ENCODE assay signal across 8 cellular contexts in genomic region chr17:81683208-81683583, GRCh38. TPM values are rescaled to one million over a fixed set of nuclear protein-coding genes. Genes with fewer than 3 reads are reported as not detected.
DNase-seq lines count a peak whose midpoint lies in the region; ATAC-seq and TF ChIP-seq lines count a peak whose summit lies in the region.

No MANE protein-coding gene starts in this region.

- CTCF ChIA-PET in T-cell (lab: Charles Lee) = interaction anchor here in 1 of 2 donors (0.5 to 1.1 kb wide), 2 partner anchors 23 to 33 kb away, joined by 3 to 7 read pairs; no protein-coding TSS in a partner anchor

- DNase-seq in T-cell (peak in 1 of 34 experiments; percentile 20), Right ventricle myocardium superior (no peak), retinal pigment epithelial cell (ENCODE audit: low read depth) (no peak), NCI-H526 (lab: John Stamatoyannopoulos, UW) (no peak), epidermal melanocyte (ENCODE audit: insufficient read length, low spot score) (no peak), NCI-H2107 (lab: John Stamatoyannopoulos, UW) (no peak)

- peaks cover 39 to 45% (median 40%) of the 10 kb centered on the region in 3 donors for H3K4me1 Mint-ChIP-seq in T-cell

- TF ChIP-seq CTCF in GM12875 (IDR thresholded peaks at IDR 0.05; ENCODE audit: borderline replicate concordance, insufficient read depth, low read depth, low read length) = no peak
- no peak for TF ChIP-seq CTCF in retinal pigment epithelial cell (conservative IDR thresholded peaks at IDR 0.05; ENCODE audit: low read depth, low read length)

- intact Hi-C loops in Right ventricle myocardium superior (cut with DNase I) = no loop called here

- H3K4me3 ChIP-seq in GM12875 (ENCODE audit: low read depth, low read length) = peak overlapping the region; percentile 99
- peak overlapping the region; percentile 90 for H3K4me3 ChIP-seq in retinal pigment epithelial cell (ENCODE audit: low read length)

- peaks cover 16% of the 10 kb centered on the region for H3K36me3 Mint-ChIP-seq in T-cell

- peak overlapping the region; percentile 90 to 98 (median 92) for H3K4me3 Mint-ChIP-seq in T-cell

- no peaks in the 10 kb centered on the region for H3K9me3 Mint-ChIP-seq in T-cell

- H3K27ac Mint-ChIP-seq in T-cell = peak overlapping the region; percentile 19 to 22

- POLR2A ChIA-PET in T-cell (lab: Charles Lee) = interaction anchor here (0.5 to 1.6 kb wide), 5 partner anchors 12 to 339 kb away, joined by 3 to 4 read pairs (median 3); partner anchors contain the start of gene CENPX (in 1 of the 2)

- ATAC-seq in HG02623 (IDR thresholded peaks at IDR 0.05; ENCODE audit: unreplicated experiment) = peak; percentile 20
- peak; percentile 24 to 33 (median 25) for ATAC-seq in T-cell (replicated peaks in 1 of 4)
- peak; percentile 16 for ATAC-seq in Right ventricle myocardium superior (ENCODE audit: poor library complexity)

- H3K27me3 Mint-ChIP-seq in T-cell = no peaks in the 10 kb centered on the region

RNA-seq across cellular contexts. Expression of gene ARL16, which starts 0.4 kb away (rescaled TPM):
- 10 to 100 TPM; 30.9 to 51.0 (median 39.3) TPM for total RNA-seq in T-cell
- total RNA-seq in Right ventricle myocardium superior = 11.9 TPM

RNA-seq across cellular contexts. Expression of gene HGS, which starts 0.6 kb away (rescaled TPM):
- total RNA-seq in T-cell (100 to 1,000 TPM; 114 to 205 (median 181) TPM), Right ventricle myocardium superior (34.5 TPM)

RNA-seq across cellular contexts. Expression of gene CCDC137, which starts 16.7 kb away (rescaled TPM):
- 10 to 100 TPM; 15.9 to 33.9 (median 30.0) TPM for total RNA-seq in T-cell
- 4.8 TPM for total RNA-seq in Right ventricle myocardium superior

RNA-seq across cellular contexts. Expression of gene OXLD1, which starts 16.8 kb away (rescaled TPM):
- total RNA-seq in T-cell = 10 to 100 TPM; 34.1 to 93.3 (median 68.1) TPM
- 16.1 TPM for total RNA-seq in Right ventricle myocardium superior

RNA-seq across cellular contexts. Expression of gene MRPL12, which starts 20.0 kb away (rescaled TPM):
- total RNA-seq in T-cell (10 to 100 TPM; 18.5 to 33.5 (median 31.4) TPM), Right ventricle myocardium superior (173 TPM)
